In the genomic region with DNA sequence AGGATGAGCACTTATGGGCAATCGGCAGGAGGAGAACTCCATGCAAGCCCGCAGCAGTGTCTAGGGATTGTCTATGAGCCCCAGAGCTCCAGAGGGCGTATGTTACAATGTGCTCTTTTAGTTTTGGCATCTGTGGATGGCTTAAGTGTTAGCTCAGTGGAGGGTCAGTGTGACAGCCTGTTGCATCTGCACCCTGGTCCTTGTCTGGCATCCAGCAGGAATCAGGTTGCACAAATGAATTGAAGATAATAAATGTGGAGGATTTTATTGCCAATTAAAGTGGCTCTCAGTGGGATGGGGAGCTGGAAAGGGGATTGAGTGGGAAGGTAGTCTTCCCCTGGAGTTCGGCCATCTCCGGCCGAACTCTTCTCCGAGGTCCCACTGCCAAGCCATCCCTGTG, we compare ENCODE assay signal across 1 cellular context.
TF ChIP-seq lines count a peak whose summit lies in the region.

No MANE protein-coding gene starts in this region.

TF ChIP-seq in HEK293, 187 proteins besides CTCF, POLR2A, EP300 and RAD21 (continued from another document):
- TF ChIP-seq, protein P1, sequence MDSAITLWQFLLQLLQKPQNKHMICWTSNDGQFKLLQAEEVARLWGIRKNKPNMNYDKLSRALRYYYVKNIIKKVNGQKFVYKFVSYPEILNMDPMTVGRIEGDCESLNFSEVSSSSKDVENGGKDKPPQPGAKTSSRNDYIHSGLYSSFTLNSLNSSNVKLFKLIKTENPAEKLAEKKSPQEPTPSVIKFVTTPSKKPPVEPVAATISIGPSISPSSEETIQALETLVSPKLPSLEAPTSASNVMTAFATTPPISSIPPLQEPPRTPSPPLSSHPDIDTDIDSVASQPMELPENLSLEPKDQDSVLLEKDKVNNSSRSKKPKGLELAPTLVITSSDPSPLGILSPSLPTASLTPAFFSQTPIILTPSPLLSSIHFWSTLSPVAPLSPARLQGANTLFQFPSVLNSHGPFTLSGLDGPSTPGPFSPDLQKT (IDR thresholded peaks at IDR 0.05; ENCODE audit: borderline replicate concordance, low read depth, low read length): no peak
- no peak for TF ChIP-seq ZNF544 (tag by site-specific recombination; IDR thresholded peaks at IDR 0.05)
- TF ChIP-seq ZNF600 (tag by site-specific recombination; IDR thresholded peaks at IDR 0.05): no peak
- peak; percentile 51 for TF ChIP-seq GLIS1 (tag by site-specific recombination; IDR thresholded peaks at IDR 0.05)
- peak; percentile 41 for TF ChIP-seq ZIC2 (tag by site-specific recombination; IDR thresholded peaks at IDR 0.05)
- no peak for TF ChIP-seq ZNF133 (tag by site-specific recombination; IDR thresholded peaks at IDR 0.05)
- peak; percentile 75; the same call in 1 of the 2 replicates for TF ChIP-seq SCRT1 (tag by site-specific recombination; IDR thresholded peaks at IDR 0.05; ENCODE audit: borderline replicate concordance)
- TF ChIP-seq ZNF404 (tag by site-specific recombination; IDR thresholded peaks at IDR 0.05): no peak
- TF ChIP-seq ZNF112 (tag by site-specific recombination; IDR thresholded peaks at IDR 0.05): no peak
- TF ChIP-seq ATF2 (tag by site-specific recombination; IDR thresholded peaks at IDR 0.05; ENCODE audit: low read depth): no peak
- TF ChIP-seq ZNF24 (tag by site-specific recombination; IDR thresholded peaks at IDR 0.05): no peak
- TF ChIP-seq ZNF529 (tag by site-specific recombination; IDR thresholded peaks at IDR 0.05; ENCODE audit: insufficient replicate concordance): no peak
- no peak for TF ChIP-seq ZNF792 (tag by site-specific recombination; IDR thresholded peaks at IDR 0.05)
- no peak for TF ChIP-seq ZNF37A (tag by site-specific recombination; IDR thresholded peaks at IDR 0.05)
- no peak for TF ChIP-seq ZNF747 (tag by site-specific recombination; IDR thresholded peaks at IDR 0.05)
- no peak for TF ChIP-seq REPIN1 (tag by site-specific recombination; IDR thresholded peaks at IDR 0.05; ENCODE audit: low read depth)
- TF ChIP-seq, protein P2, sequence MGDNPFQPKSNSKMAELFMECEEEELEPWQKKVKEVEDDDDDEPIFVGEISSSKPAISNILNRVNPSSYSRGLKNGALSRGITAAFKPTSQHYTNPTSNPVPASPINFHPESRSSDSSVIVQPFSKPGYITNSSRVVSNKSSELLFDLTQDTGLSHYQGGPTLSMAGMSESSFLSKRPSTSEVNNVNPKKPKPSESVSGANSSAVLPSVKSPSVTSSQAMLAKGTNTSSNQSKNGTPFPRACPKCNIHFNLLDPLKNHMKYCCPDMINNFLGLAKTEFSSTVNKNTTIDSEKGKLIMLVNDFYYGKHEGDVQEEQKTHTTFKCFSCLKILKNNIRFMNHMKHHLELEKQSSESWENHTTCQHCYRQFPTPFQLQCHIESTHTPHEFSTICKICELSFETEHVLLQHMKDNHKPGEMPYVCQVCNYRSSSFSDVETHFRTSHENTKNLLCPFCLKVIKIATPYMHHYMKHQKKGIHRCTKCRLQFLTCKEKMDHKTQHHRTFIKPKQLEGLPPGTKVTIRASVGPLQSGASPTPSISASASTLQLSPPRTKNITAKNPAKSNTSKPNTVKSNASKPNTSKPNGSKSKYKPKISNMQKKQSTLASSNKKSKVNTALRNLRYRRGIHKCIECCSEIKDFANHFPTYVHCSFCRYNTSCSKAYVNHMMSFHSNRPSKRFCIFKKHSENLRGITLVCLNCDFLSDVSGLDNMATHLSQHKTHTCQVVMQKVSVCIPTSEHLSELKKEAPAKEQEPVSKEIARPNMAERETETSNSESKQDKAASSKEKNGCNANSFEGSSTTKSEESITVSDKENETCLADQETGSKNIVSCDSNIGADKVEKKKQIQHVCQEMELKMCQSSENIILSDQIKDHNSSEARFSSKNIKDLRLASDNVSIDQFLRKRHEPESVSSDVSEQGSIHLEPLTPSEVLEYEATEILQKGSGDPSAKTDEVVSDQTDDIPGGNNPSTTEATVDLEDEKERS (tag by site-specific recombination; IDR thresholded peaks at IDR 0.05): no peak
- TF ChIP-seq SCRT2 (tag by site-specific recombination; IDR thresholded peaks at IDR 0.05): peak; percentile 66
- TF ChIP-seq ZNF660 (tag by site-specific recombination; IDR thresholded peaks at IDR 0.05): no peak
- TF ChIP-seq ZNF658 (tag by site-specific recombination; IDR thresholded peaks at IDR 0.05): no peak
- TF ChIP-seq ZBTB48 (tag by site-specific recombination; IDR thresholded peaks at IDR 0.05): 0 out of 2 replicates have a peak, but pooled peaks have one; percentile 28
- TF ChIP-seq SALL2 (tag by site-specific recombination; IDR thresholded peaks at IDR 0.05; ENCODE audit: borderline replicate concordance): no peak
- no peak for TF ChIP-seq YY1 (tag by site-specific recombination; IDR thresholded peaks at IDR 0.05)
- TF ChIP-seq ZNF398 (tag by site-specific recombination; IDR thresholded peaks at IDR 0.05): no peak
- no peak for TF ChIP-seq ZNF239 (tag by site-specific recombination; IDR thresholded peaks at IDR 0.05)
- peak; percentile 50 for TF ChIP-seq ZFHX2 (tag by site-specific recombination; conservative IDR thresholded peaks at IDR 0.05)
- peak; percentile 29; the same call in 1 of the 2 replicates for TF ChIP-seq FEZF1 (tag by site-specific recombination; IDR thresholded peaks at IDR 0.05)
- no peak for TF ChIP-seq ZNF214 (tag by site-specific recombination; IDR thresholded peaks at IDR 0.05; ENCODE audit: borderline replicate concordance)
- TF ChIP-seq ZSCAN30 (tag by site-specific recombination; IDR thresholded peaks at IDR 0.05): no peak
